ENCODE assay signal across 8 cellular contexts in the genomic region with DNA sequence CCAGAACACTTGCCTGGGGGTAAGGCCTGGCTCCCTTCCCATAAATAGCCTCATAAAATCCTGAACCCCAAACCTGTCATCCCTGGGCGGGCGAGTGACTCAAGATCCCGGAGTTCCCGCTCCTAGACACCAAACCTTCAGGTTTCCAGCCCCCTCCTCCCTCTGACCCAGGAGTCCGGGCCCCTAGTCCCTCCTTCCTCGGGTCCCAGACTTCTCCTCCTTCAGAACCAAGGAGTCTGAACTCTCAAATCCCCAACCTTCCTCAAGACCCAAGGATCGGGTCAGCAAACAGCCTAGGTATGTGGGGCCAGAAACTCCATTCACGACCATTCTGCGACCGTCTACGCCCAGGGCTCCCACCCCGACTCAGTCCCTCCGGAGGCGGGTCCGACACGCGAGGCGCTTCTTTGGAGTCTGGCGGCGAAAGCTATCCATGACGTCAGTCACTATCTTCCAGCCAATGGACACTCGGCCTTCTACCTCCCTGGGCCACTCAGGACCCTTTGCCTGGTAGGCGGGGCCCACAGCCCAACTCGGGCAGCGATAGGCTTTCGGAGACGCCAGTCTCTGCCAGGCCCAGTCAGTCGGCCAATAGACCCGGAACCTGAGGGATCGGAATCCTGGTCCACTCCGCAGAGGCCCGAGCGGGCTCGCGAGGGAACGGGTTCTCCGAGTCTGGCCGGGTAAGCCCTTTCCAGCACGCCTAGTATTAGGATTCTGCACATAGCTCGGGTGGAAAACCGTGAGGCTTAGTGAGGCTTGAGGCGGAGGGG. TPM values are rescaled to one million over a fixed set of nuclear protein-coding genes. Genes with fewer than 3 reads are reported as not detected.
DNase-seq lines count a peak whose midpoint lies in the region; ATAC-seq and TF ChIP-seq lines count a peak whose summit lies in the region.

No MANE protein-coding gene starts in this region.

- peaks cover 1% of the 10 kb centered on the region for H3K27me3 ChIP-seq in gastroesophageal sphincter
- H3K27me3 ChIP-seq in neuronal stem cell (ENCODE audit: control insufficient read depth in 3 of 3, insufficient read depth in 3 of 3, low read depth in 1 of 3, low read length in 3 of 3), result peaks cover 0 to 13% (median 0%) of the 10 kb centered on the region in 3 experiments
- no peaks in the 10 kb centered on the region for H3K27me3 ChIP-seq in subcutaneous abdominal adipose tissue (ENCODE audit: control insufficient read depth in 5 of 5, insufficient read depth in 4 of 5, low read length in 5 of 5)

- in situ Hi-C loops in SK-MEL-5 (cut with HindIII; ENCODE audit: low pct_unique_long_range_greater_than_20kb, low sequenced_read_pairs), result no loop called here

- H3K4me3 Mint-ChIP-seq in activated naive CD4-positive, alpha-beta T cell treated with anti-CD3 and anti-CD28 coated beads, Interleukin-2, amount 10 ng/mL, durations not matched to agents 7 days and 5 days, result peak overlapping the region; percentile 85

- TF ChIP-seq POLR2A in gastroesophageal sphincter (IDR thresholded peaks at IDR 0.05), result peak in 1 of 2 donors; percentile 55

- H3K4me1 ChIP-seq in gastroesophageal sphincter (peaks cover 0 to 29% (median 12%) of the 10 kb centered on the region in 3 donors), neuronal stem cell (ENCODE audit: control insufficient read depth in 2 of 2, insufficient read depth in 1 of 2, low read depth in 1 of 2, low read length in 2 of 2) (peaks cover 13 to 28% of the 10 kb centered on the region in 2 donors), subcutaneous abdominal adipose tissue (ENCODE audit: control insufficient read depth in 5 of 5, insufficient read depth in 5 of 5, low read length in 5 of 5) (peaks cover 5 to 39% (median 24%) of the 10 kb centered on the region in 5 donors)

- no peaks in the 10 kb centered on the region for H3K9me3 ChIP-seq in gastroesophageal sphincter
- no peaks in the 10 kb centered on the region for H3K9me3 ChIP-seq in neuronal stem cell (replicated peaks in 1 of 2; ENCODE audit: control insufficient read depth in 2 of 2, insufficient read depth in 1 of 2, low read depth in 1 of 2, low read length in 2 of 2)
- no peaks in the 10 kb centered on the region for H3K9me3 ChIP-seq in subcutaneous abdominal adipose tissue (ENCODE audit: control insufficient read depth in 5 of 5, low read length in 5 of 5)

- H3K4me3 ChIP-seq in gastroesophageal sphincter (peak overlapping the region; percentile 40 to 55), neuronal stem cell (ENCODE audit: low read length in 2 of 2) (peak overlapping the region; percentile 73 to 89), subcutaneous abdominal adipose tissue (ENCODE audit: low read depth in 1 of 5, low read length in 5 of 5) (peak overlapping the region; percentile 63 to 84 (median 81))

- H4K8ac ChIP-seq in neuronal stem cell (ENCODE audit: low read depth, low read length), result no peak overlapping the region

- no peak overlapping the region for H3K23ac ChIP-seq in neuronal stem cell (ENCODE audit: low read depth, low read length, poor library complexity)

- no peak overlapping the region for H2BK12ac ChIP-seq in neuronal stem cell (ENCODE audit: low read length)

- CTCF ChIA-PET in HEK293T (lab: Yijun Ruan, JAX), result interaction anchor here (0.5 to 1.6 kb wide), 5 partner anchors 11 to 867 kb away, joined by 3 to 5 read pairs (median 4); no protein-coding TSS in a partner anchor
- CTCF ChIA-PET in activated naive CD4-positive, alpha-beta T cell treated with anti-CD3 and anti-CD28 coated beads, Interleukin-2, amount 10 ng/mL, durations not matched to agents 7 days and 5 days (lab: Charles Lee), result interaction anchor here (1.2 kb wide), 2 partner anchors 10 to 23 kb away, joined by 3 to 5 read pairs; no protein-coding TSS in a partner anchor

- peaks cover 5% of the 10 kb centered on the region for H3K79me1 ChIP-seq in neuronal stem cell (ENCODE audit: low read depth, low read length)

- peak overlapping the region; percentile 89 for H2AFZ ChIP-seq in neuronal stem cell (ENCODE audit: low read length)

- no peak for TF ChIP-seq CTCF in gastroesophageal sphincter (IDR thresholded peaks at IDR 0.05)

- H3K9me3 Mint-ChIP-seq in activated naive CD4-positive, alpha-beta T cell treated with anti-CD3 and anti-CD28 coated beads, Interleukin-2, amount 10 ng/mL, durations not matched to agents 7 days and 5 days, result no peaks in the 10 kb centered on the region

- H2AK5ac ChIP-seq in neuronal stem cell (ENCODE audit: low read depth, low read length), result no peak overlapping the region

- peak overlapping the region; percentile 92 for H3K4me2 ChIP-seq in neuronal stem cell (ENCODE audit: insufficient read depth, low read length, poor library complexity, severe bottlenecking)

- no peak overlapping the region for H3K14ac ChIP-seq in neuronal stem cell (ENCODE audit: low read length)

- H3K27me3 Mint-ChIP-seq in activated naive CD4-positive, alpha-beta T cell treated with anti-CD3 and anti-CD28 coated beads, Interleukin-2, amount 10 ng/mL, durations not matched to agents 7 days and 5 days, result peaks cover 34% of the 10 kb centered on the region

- DNase-seq in GF-D8 (lab: John Stamatoyannopoulos, UW) (peak; percentile 95), HEK293T (ENCODE audit: extremely low spot score) (peak; percentile 99), NAMALWA (ENCODE audit: low spot score) (peak; percentile 99), SK-MEL-5 (ENCODE audit: low read depth, low spot score) (peak; percentile 98), neuronal stem cell (ENCODE audit: low spot score) (peak; percentile 98)
- peak; percentile 97 for DNase-seq in activated naive CD4-positive, alpha-beta T cell treated with anti-CD3 and anti-CD28 coated beads, Interleukin-2, amount 10 ng/mL, durations not matched to agents 7 days and 5 days

- no peak overlapping the region for H4K91ac ChIP-seq in neuronal stem cell (ENCODE audit: low read depth, low read length, poor library complexity)

- peaks cover 2% of the 10 kb centered on the region for H3K36me3 Mint-ChIP-seq in activated naive CD4-positive, alpha-beta T cell treated with anti-CD3 and anti-CD28 coated beads, Interleukin-2, amount 10 ng/mL, durations not matched to agents 7 days and 5 days

- H3K36me3 ChIP-seq in gastroesophageal sphincter (no peaks in the 10 kb centered on the region), neuronal stem cell (replicated peaks in 1 of 2; ENCODE audit: control insufficient read depth in 2 of 2, insufficient read depth in 2 of 2, low read length in 2 of 2) (no peaks in the 10 kb centered on the region), subcutaneous abdominal adipose tissue (ENCODE audit: control insufficient read depth in 5 of 5, insufficient read depth in 5 of 5, low read length in 5 of 5) (no peaks in the 10 kb centered on the region)

- no peak overlapping the region for H3K4ac ChIP-seq in neuronal stem cell (ENCODE audit: low read length)

- peak overlapping the region; percentile 49 for H3K18ac ChIP-seq in neuronal stem cell (ENCODE audit: low read length)

- H3K4me1 Mint-ChIP-seq in activated naive CD4-positive, alpha-beta T cell treated with anti-CD3 and anti-CD28 coated beads, Interleukin-2, amount 10 ng/mL, durations not matched to agents 7 days and 5 days, result peaks cover 43% of the 10 kb centered on the region

- peak overlapping the region; percentile 88 for H2BK5ac ChIP-seq in neuronal stem cell (ENCODE audit: low read length)

- H3K27ac ChIP-seq in gastroesophageal sphincter (peak overlapping the region; percentile 54 to 92 (median 84)), neuronal stem cell (replicated peaks; ENCODE audit: low read length) (peak overlapping the region; percentile 63), subcutaneous abdominal adipose tissue (ENCODE audit: low read depth, low read length) (peak overlapping the region; percentile 74)

- TF ChIP-seq EP300 in gastroesophageal sphincter (IDR thresholded peaks at IDR 0.05), result no peak

- ATAC-seq in gastroesophageal sphincter, result peak; percentile 98

- peak overlapping the region; percentile 42 for H2BK15ac ChIP-seq in neuronal stem cell (ENCODE audit: low read length)

- peak overlapping the region; percentile 67 for H3K27ac Mint-ChIP-seq in activated naive CD4-positive, alpha-beta T cell treated with anti-CD3 and anti-CD28 coated beads, Interleukin-2, amount 10 ng/mL, durations not matched to agents 7 days and 5 days

- WGBS in gastroesophageal sphincter (ENCODE audit: low coverage in 1 of 2), 2 donors, result 0 to 4% methylated on average over 3 to 9 of the region's 42 CpGs
- no CpG with 5 or more reads among the region's 42 CpGs for WGBS in neuronal stem cell (ENCODE audit: extremely low coverage in 2 of 2, insufficient read length in 2 of 2, insufficient replicate concordance in 1 of 2), 2 donors

- POLR2A ChIA-PET in HEK293T (lab: Yijun Ruan, JAX), result interaction anchor here (0.6 to 3.8 kb wide), 36 partner anchors 10 to 295 kb away, joined by 3 to 50 read pairs (median 4); a partner anchor contains a TSS

- peak overlapping the region; percentile 93 for H3K9ac ChIP-seq in neuronal stem cell (ENCODE audit: low read depth, low read length, poor library complexity)
- H3K9ac ChIP-seq in subcutaneous abdominal adipose tissue (ENCODE audit: low read length in 5 of 5), result peak overlapping the region; percentile 66 to 84 (median 76)

- H2BK120ac ChIP-seq in neuronal stem cell (ENCODE audit: low read depth, low read length), result no peak overlapping the region

TF ChIP-seq in HEK293T, 16 proteins besides CTCF, POLR2A, EP300 and RAD21 (continues in another document):
- TF ChIP-seq L3MBTL2 (conservative IDR thresholded peaks at IDR 0.05) (peak; percentile 43), ELF4 (IDR thresholded peaks at IDR 0.05) (peak; percentile 51; the same call in 1 of the 2 replicates), FOXA1 (IDR thresholded peaks at IDR 0.05) (no peak), ARNT (IDR thresholded peaks at IDR 0.05) (no peak), NFRKB (IDR thresholded peaks at IDR 0.05) (no peak)

RNA-seq across cellular contexts. Expression of a gene that starts 6.6 kb away (rescaled TPM):
- total RNA-seq in SK-MEL-5 (2014; rRNA removed; shearing (Covaris generic)), result 0.77 TPM in 1 of 2 replicates, not detected in the other
- polyA plus RNA-seq in SK-MEL-5 (2015; cell fraction: cytosol; rRNA removed), result 1.0 and 3.9 TPM in 2 replicates
- polyA plus RNA-seq in SK-MEL-5 (2015; cell fraction: nucleus; rRNA removed), result not detected in 2 replicates
- total RNA-seq in gastroesophageal sphincter, result 10 to 100 TPM in 1 of 4 donors, 1 to 10 TPM in 1, not detected in 2; 1.7 to 17.5 TPM
- polyA plus RNA-seq in neuronal stem cell (2013, experiment 1 of 2), result 41.6 TPM
- 43.2 TPM for polyA plus RNA-seq in neuronal stem cell (2013, experiment 2 of 2)

RNA-seq across cellular contexts. Expression of a gene that starts 30.5 kb away (rescaled TPM):
- total RNA-seq in SK-MEL-5 (2014; rRNA removed; shearing (Covaris generic)), result not detected in 2 replicates
- not detected in 2 replicates for polyA plus RNA-seq in SK-MEL-5 (2015; cell fraction: cytosol; rRNA removed)
- polyA plus RNA-seq in SK-MEL-5 (2015; cell fraction: nucleus; rRNA removed), result not detected in 2 replicates
- total RNA-seq in gastroesophageal sphincter, result 10 to 100 TPM in 1 of 4 donors, 1 to 10 TPM in 3; 3.4 to 15.3 (median 6.6) TPM
- polyA plus RNA-seq in neuronal stem cell (2013, experiment 1 of 2), result 10.6 TPM
- polyA plus RNA-seq in neuronal stem cell (2013, experiment 2 of 2), result 10.0 TPM

RNA-seq across cellular contexts. Expression of a gene that starts 46.0 kb away (rescaled TPM):
- total RNA-seq in SK-MEL-5 (2014; rRNA removed; shearing (Covaris generic)), result 0.34 TPM in 1 of 2 replicates, not detected in the other
- 0.52 and 0.79 TPM in 2 replicates for polyA plus RNA-seq in SK-MEL-5 (2015; cell fraction: cytosol; rRNA removed)
- polyA plus RNA-seq in SK-MEL-5 (2015; cell fraction: nucleus; rRNA removed), result not detected in 2 replicates
- total RNA-seq in gastroesophageal sphincter, result 1 to 10 TPM in 1 of 4 donors, not detected in 3; 6.5 TPM
- not detected for polyA plus RNA-seq in neuronal stem cell (2013, experiment 1 of 2)
- polyA plus RNA-seq in neuronal stem cell (2013, experiment 2 of 2), result not detected

Comparison
In these comparisons a context has a peak if more than half of its experiments do, and no peak if none do; other contexts are left out.
1. Peak in every context shown above with its lines: DNase-seq, ATAC-seq, H3K4me3 ChIP-seq and H3K27ac ChIP-seq.